Comparison of ENCODE assay signal across 21 cellular contexts in the genomic region with DNA sequence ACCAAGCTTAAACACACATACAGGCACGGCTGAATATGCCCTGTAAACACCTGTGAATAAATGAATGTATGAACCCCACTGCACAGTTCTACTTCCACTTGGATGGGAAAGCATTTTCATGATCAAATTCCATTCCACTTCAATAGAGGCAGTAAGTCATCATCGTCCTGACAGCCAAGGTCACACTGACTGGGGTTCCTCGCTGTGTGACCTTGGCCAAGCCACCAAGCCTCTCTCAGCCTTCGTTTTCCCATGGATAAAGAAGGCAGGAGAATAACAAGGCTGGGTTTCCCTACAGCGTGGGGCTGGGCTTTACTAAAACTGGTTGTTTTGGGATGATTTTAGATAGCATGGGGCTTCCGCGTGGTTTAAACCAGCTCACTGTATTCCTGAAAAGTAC.
A peak's percentile ranks its signal among the peaks of the same experiment; 100 is the strongest.
DNase-seq lines count a peak whose midpoint lies in the region; ATAC-seq, FAIRE-seq and TF ChIP-seq lines count a peak whose summit lies in the region.
"Had no signal": no experiment of that assay in that cellular context is flagged by ENCODE, and none has a peak within 500 bp of the region (broad histone marks: within the 10 kb centered on the region; RNA-seq: fewer than 3 reads in every experiment).

No MANE protein-coding gene starts in this region.

- H3K4ac ChIP-seq in IMR-90 (ENCODE audit: low read depth, low read length) (no peak overlapping the region), H1 (replicated peaks; ENCODE audit: insufficient read length, low read depth, low read length) (no peak overlapping the region)

- no peak for ATAC-seq in IMR-90 (ENCODE audit: low read depth)
- ATAC-seq: stimulated activated memory B cell treated with anti-CD40 and anti-IgM and Interleukin-4, amounts not matched to agents 10 μg/mL and 1 μg/mL and 100 μg/mL, for 72 hours had no signal

- CTCF ChIA-PET in A673 (lab: Charles Lee) (interaction anchor here (1.1 kb wide), 1 partner anchor 18 kb away, joined by 3 read pairs; no protein-coding TSS in a partner anchor), IMR-90 (lab: Yijun Ruan, JAX) (no interaction called here), H1 (lab: Charles Lee; ENCODE audit: partially characterized antibody) (interaction anchor here (0.6 to 14.6 kb wide), 10 partner anchors 22 to 170 kb away, joined by 3 to 187 read pairs (median 3); no protein-coding TSS in a partner anchor)

- no peak overlapping the region for H2BK20ac ChIP-seq in IMR-90 (ENCODE audit: low read depth, low read length)
- H2BK20ac ChIP-seq in H1 (ENCODE audit: low read length) = no peak overlapping the region

- H3K79me1 ChIP-seq in IMR-90 (ENCODE audit: low read depth in 1 of 2, low read length in 2 of 2) (peaks cover 9 to 25% of the 10 kb centered on the region in 2 experiments; a peak in 3 of 4 replicates), H1 (ENCODE audit: low read depth, low read length) (0 out of 2 replicates have a peak, but pooled peaks cover 11% of the 10 kb centered on the region)

- H2BK12ac ChIP-seq in H1 (ENCODE audit: low read depth, low read length) = no peak overlapping the region

- WGBS in IMR-90 (ENCODE audit: extremely low coverage in 2 of 2, insufficient read length in 1 of 2), 2 experiments = no CpG with 5 or more reads among the region's 7 CpGs
- WGBS in H1 (ENCODE audit: extremely low coverage in 1 of 2, insufficient coverage in 1 of 2, insufficient read length in 1 of 2, insufficient replicate concordance in 2 of 2, low coverage in 1 of 2, low lambda C conversion rate in 2 of 2, missing lambda C conversion rate in 1 of 2), 2 experiments = 90% methylated on average over 7 of the region's 7 CpGs; no CpG with 5 or more reads in 1 of the 2 experiments

- H2BK15ac ChIP-seq in IMR-90 (ENCODE audit: low read depth, low read length) (no peak overlapping the region), H1 (ENCODE audit: low read length) (no peak overlapping the region)

- in situ Hi-C loops in IMR-90 (cut with MboI; ENCODE audit: low sequenced_read_pairs) = no loop called here

- H3K9me1 ChIP-seq in IMR-90 (ENCODE audit: insufficient read depth, low read length) = 0 out of 2 replicates have a peak, but pooled peaks cover 3% of the 10 kb centered on the region

- BruUV-seq in A673 (replicated peaks; lab: Mats Ljungman, UMichigan) = no TSS peak
- BruUV-seq in IMR-90 (replicated peaks; lab: Mats Ljungman, UMichigan) = no TSS peak

- H3K9ac ChIP-seq in IMR-90 (ENCODE audit: low read depth, low read length) (no peak overlapping the region), H1 (replicated peaks in 1 of 4; ENCODE audit: extremely low read depth in 1 of 4, low read depth in 3 of 4, low read length in 3 of 4) (no peak overlapping the region)
- H3K9ac ChIP-seq: KMS-11 had no signal

- H4K8ac ChIP-seq in IMR-90 (ENCODE audit: low read depth in 2 of 2, low read length in 2 of 2) (no peak overlapping the region), H1 (ENCODE audit: extremely low read depth, insufficient read depth, low read length) (no peak overlapping the region)

- no peak overlapping the region for H3K4me3 ChIP-seq in A673 (ENCODE audit: low read depth, low read length, poor library complexity, severe bottlenecking)
- H3K4me3 ChIP-seq in IMR-90 (ENCODE audit: insufficient read depth, low read depth, low read length) = no peak overlapping the region
- no peak overlapping the region for H3K4me3 ChIP-seq in H1 (ENCODE audit: extremely low read depth in 1 of 4, insufficient read depth in 2 of 4, low read depth in 3 of 4, low read length in 4 of 4)
- peak overlapping the region; percentile 35 for H3K4me3 ChIP-seq in neuron (ENCODE audit: low read length)
- H3K4me3 ChIP-seq: ascending aorta, HAP-1, PC-9 had no signal

- H3K36me3 ChIP-seq in A673 (ENCODE audit: insufficient read depth, low read length, poor library complexity, severe bottlenecking) = no peaks in the 10 kb centered on the region
- peaks cover 17% of the 10 kb centered on the region for H3K36me3 ChIP-seq in IMR-90 (ENCODE audit: control insufficient read depth, insufficient read depth, low read length)
- peaks cover 0 to 6% (median 3%) of the 10 kb centered on the region in 4 experiments; a peak in 3 of 8 replicates for H3K36me3 ChIP-seq in H1 (ENCODE audit: control insufficient read depth in 2 of 4, insufficient read depth in 4 of 4, low read length in 3 of 4)
- peaks cover 5% of the 10 kb centered on the region for H3K36me3 ChIP-seq in neuron (ENCODE audit: insufficient read depth, low read length)
- H3K36me3 ChIP-seq: thoracic aorta had no signal

- no peak for FAIRE-seq in H1 (lab: Jason Lieb, UNC)
- FAIRE-seq: colon had no signal

- H3K4me2 ChIP-seq in IMR-90 (ENCODE audit: low read depth, low read length) (no peak overlapping the region), H1 (ENCODE audit: insufficient read depth in 1 of 2, low read depth in 2 of 2, low read length in 2 of 2) (no peak overlapping the region)
- H3K4me2 ChIP-seq: KMS-11, PC-9 had no signal

- no peaks in the 10 kb centered on the region; the same call in 1 of the 2 replicates for H3K23me2 ChIP-seq in H1 (ENCODE audit: low read depth, low read length)

- no peak for TF ChIP-seq POLR2A in IMR-90 (IDR thresholded peaks at IDR 0.05; ENCODE audit: low read depth, low read length)
- TF ChIP-seq POLR2A in H1 (IDR thresholded peaks at IDR 0.05; ENCODE audit: control extremely low read depth in 1 of 2, low read depth in 2 of 2, low read length in 2 of 2) = no peak

- POLR2A ChIA-PET in A673 (lab: Charles Lee; ENCODE audit: low non-redundant PET) = no interaction called here
- POLR2A ChIA-PET in IMR-90 (lab: Charles Lee; ENCODE audit: unreplicated experiment) = no interaction called here
- POLR2A ChIA-PET in H1 (lab: Charles Lee; ENCODE audit: partially characterized antibody) = interaction anchor here (4.6 to 15.6 kb wide), 2 partner anchors 13 kb away, joined by 25 to 152 read pairs; no protein-coding TSS in a partner anchor

- H3K27ac ChIP-seq in A673 (ENCODE audit: low read depth, low read length, poor library complexity, severe bottlenecking) (peak overlapping the region; percentile 93), IMR-90 (ENCODE audit: insufficient read depth, low read length) (no peak overlapping the region), H1 (ENCODE audit: low read depth, low read length) (no peak overlapping the region)
- H3K27ac ChIP-seq: KMS-11, PC-9, thoracic aorta had no signal

- no peaks in the 10 kb centered on the region for H3K27me3 ChIP-seq in A673 (replicated peaks; ENCODE audit: insufficient read depth, low read depth, low read length, poor library complexity)
- no peaks in the 10 kb centered on the region for H3K27me3 ChIP-seq in IMR-90 (ENCODE audit: control insufficient read depth, insufficient read depth, low read length)
- no peaks in the 10 kb centered on the region for H3K27me3 ChIP-seq in H1 (replicated peaks in 1 of 4; ENCODE audit: control insufficient read depth in 3 of 4, extremely low read depth in 1 of 4, insufficient read depth in 3 of 4, low read length in 3 of 4)
- no peaks in the 10 kb centered on the region for H3K27me3 ChIP-seq in neuron (ENCODE audit: insufficient read depth, low read length)
- H3K27me3 ChIP-seq: ascending aorta, SJSA1 had no signal

- dilution Hi-C loops in IMR-90 (cut with HindIII; ENCODE audit: low sequenced_read_pairs, unreplicated experiment) = no loop called here

- no peak for TF ChIP-seq EP300 in H1 (IDR thresholded peaks at IDR 0.05; ENCODE audit: borderline replicate concordance in 1 of 2, low read depth in 2 of 2, low read length in 2 of 2)

- intact Hi-C loops in A673 (cut with micrococcal nuclease; ENCODE audit: unreplicated experiment) = no loop called here
- intact Hi-C loops in IMR-90 (cut with micrococcal nuclease) = no loop called here

- H3K56ac ChIP-seq in IMR-90 (ENCODE audit: extremely low read depth, insufficient read depth, low read length) = no peak overlapping the region
- no peak overlapping the region for H3K56ac ChIP-seq in H1 (replicated peaks; ENCODE audit: insufficient read length, low read depth, low read length)

- no peak overlapping the region for H4K5ac ChIP-seq in IMR-90 (ENCODE audit: low read depth, low read length)
- no peak overlapping the region for H4K5ac ChIP-seq in H1 (ENCODE audit: insufficient read length, low read depth, low read length)

- H2AK5ac ChIP-seq in IMR-90 (ENCODE audit: low read depth, low read length) (0 out of 2 replicates have a peak overlapping the region, but pooled peaks have one; percentile 9), H1 (ENCODE audit: low read depth, low read length) (no peak overlapping the region)

- H2AFZ ChIP-seq in IMR-90 (replicated peaks; ENCODE audit: low read length, poor library complexity) (no peak overlapping the region), H1 (ENCODE audit: low read length) (no peak overlapping the region), neuron (ENCODE audit: low read depth, low read length) (no peak overlapping the region)
- H2AFZ ChIP-seq: PC-9 had no signal

- no peak overlapping the region for H2BK120ac ChIP-seq in IMR-90 (ENCODE audit: low read depth, low read length)
- H2BK120ac ChIP-seq in H1 (replicated peaks; ENCODE audit: low read depth, low read length) = no peak overlapping the region

- TF ChIP-seq CTCF in A673 (conservative IDR thresholded peaks at IDR 0.05; ENCODE audit: low read depth, low read length) = no peak
- no peak for TF ChIP-seq CTCF in IMR-90 (conservative IDR thresholded peaks at IDR 0.05; ENCODE audit: low read depth, low read length)
- TF ChIP-seq CTCF in H1 (IDR thresholded peaks at IDR 0.05; ENCODE audit: control extremely low read depth in 1 of 3, insufficient read depth in 1 of 3, low read depth in 1 of 3, low read length in 3 of 3) = no peak

- no peak overlapping the region for H3K23ac ChIP-seq in IMR-90 (ENCODE audit: low read depth, low read length)
- H3K23ac ChIP-seq in H1 (ENCODE audit: insufficient read length) = no peak overlapping the region

- H3K9me3 ChIP-seq in A673 (ENCODE audit: low read depth, low read length, poor library complexity, severe bottlenecking) (no peaks in the 10 kb centered on the region), IMR-90 (ENCODE audit: control insufficient read depth, insufficient read depth, low read length) (no peaks in the 10 kb centered on the region), H1 (ENCODE audit: insufficient read depth in 2 of 2, low read depth in 1 of 2, low read length in 1 of 2) (no peaks in the 10 kb centered on the region), neuron (ENCODE audit: low read length) (no peaks in the 10 kb centered on the region)
- H3K9me3 ChIP-seq: ascending aorta, HAP-1, SJSA1, thoracic aorta had no signal

- H4K91ac ChIP-seq in IMR-90 (ENCODE audit: insufficient read depth, low read depth, low read length) = no peak overlapping the region
- no peak overlapping the region for H4K91ac ChIP-seq in H1 (replicated peaks; ENCODE audit: insufficient read length, low read length)

- TF ChIP-seq RAD21 in IMR-90 (IDR thresholded peaks at IDR 0.05; ENCODE audit: low read length) (no peak), H1 (IDR thresholded peaks at IDR 0.05 in 1 of 2, conservative IDR thresholded peaks at IDR 0.05 in 1 of 2; ENCODE audit: low read depth in 2 of 2, low read length in 2 of 2) (no peak)

- peaks cover 0 to 13% of the 10 kb centered on the region in 2 experiments; a peak in 1 of 4 replicates for H3K79me2 ChIP-seq in H1 (ENCODE audit: control insufficient read depth in 1 of 2, insufficient read depth in 2 of 2, low read length in 2 of 2)

- no peak overlapping the region for H3K14ac ChIP-seq in IMR-90 (replicated peaks; ENCODE audit: low read depth, low read length)
- H3K14ac ChIP-seq in H1 (ENCODE audit: insufficient read length) = no peak overlapping the region

- no peak overlapping the region for H2AK9ac ChIP-seq in IMR-90 (replicated peaks; ENCODE audit: low read depth, low read length, poor library complexity)

- H3K18ac ChIP-seq in IMR-90 (ENCODE audit: low read depth, low read length) (no peak overlapping the region), H1 (ENCODE audit: extremely low read depth, low read length) (no peak overlapping the region)

- H2BK5ac ChIP-seq in IMR-90 (ENCODE audit: low read depth, low read length, poor library complexity, severe bottlenecking) = no peak overlapping the region
- H2BK5ac ChIP-seq in H1 (ENCODE audit: low read depth, low read length) = peak overlapping the region; percentile 93; the same call in 1 of the 2 replicates

- H4K20me1 ChIP-seq in IMR-90 (ENCODE audit: insufficient read depth, low read length) (peaks cover 24% of the 10 kb centered on the region), H1 (replicated peaks in 1 of 2; ENCODE audit: control insufficient read depth in 1 of 2, insufficient read depth in 2 of 2, low read length in 2 of 2) (peaks cover 0 to 4% of the 10 kb centered on the region in 2 experiments)

- DNase-seq in A673 (ENCODE audit: low spot score) (no peak), IMR-90 (no peak), H1 (ENCODE audit: low read depth in 1 of 2, low spot score in 2 of 2) (no peak), SK-N-DZ (ENCODE audit: low spot score) (no peak), foreskin melanocyte (no peak), A172 (ENCODE audit: low spot score) (no peak)
- DNase-seq in activated CD8-positive, alpha-beta memory T cell treated with anti-CD3 and anti-CD28 coated beads, Interleukin-2, amount 50 U/mL, for 4 hours = no peak
- DNase-seq: activated CD4-positive, alpha-beta memory T cell treated with anti-CD3 and anti-CD28 coated beads, Interleukin-2, amount 10 ng/mL, durations not matched to agents 7 days and 5 days; activated naive CD4-positive, alpha-beta T cell treated with anti-CD3 and anti-CD28 coated beads for 36 hours; MV-4-11; NCI-H1930; NCI-H2227 treated with DMSO at 0.1 percent for 48 hours; PC-9 had no signal

- H3K4me1 ChIP-seq in A673 (ENCODE audit: insufficient read depth, low read length, poor library complexity, severe bottlenecking) (peaks cover 63% of the 10 kb centered on the region), IMR-90 (ENCODE audit: control insufficient read depth, insufficient read depth, low read length) (peaks cover 9% of the 10 kb centered on the region), H1 (replicated peaks in 1 of 4; ENCODE audit: control insufficient read depth in 3 of 4, insufficient read depth in 4 of 4, low read length in 3 of 4) (peaks cover 20 to 65% (median 46%) of the 10 kb centered on the region in 4 experiments), neuron (ENCODE audit: insufficient read depth, low read length) (peaks cover 48% of the 10 kb centered on the region)
